8 cellular contexts compared by ENCODE assay signal in genomic region chr5:31186672-31187267, GRCh38. TPM values are rescaled to one million over a fixed set of nuclear protein-coding genes. Genes with fewer than 3 reads are reported as not detected.
DNase-seq lines count a peak whose midpoint lies in the region; ATAC-seq and TF ChIP-seq lines count a peak whose summit lies in the region.

No MANE protein-coding gene starts in this region.

- H3K79me2 ChIP-seq in smooth muscle cell (ENCODE audit: low read depth), result no peaks in the 10 kb centered on the region

- no peak overlapping the region for H3K4me2 ChIP-seq in smooth muscle cell

- no peaks in the 10 kb centered on the region for H3K36me3 ChIP-seq in smooth muscle cell (ENCODE audit: low read depth)

- WGBS in smooth muscle cell (ENCODE audit: low lambda C conversion rate), result 18% methylated on average over 5 of the region's 5 CpGs
- WGBS in lower leg skin, 2 donors, result 22 to 24% methylated on average over 5 of the region's 5 CpGs

- no peak for TF ChIP-seq POLR2A in lower leg skin (IDR thresholded peaks at IDR 0.05)

- ATAC-seq in HG03139 (IDR thresholded peaks at IDR 0.05; ENCODE audit: unreplicated experiment), result no peak

- H3K27me3 ChIP-seq in smooth muscle cell (ENCODE audit: low read depth), result peaks cover 6% of the 10 kb centered on the region

- peak; percentile 4 for DNase-seq in GDM1 (lab: John Stamatoyannopoulos, UW)
- peak; percentile 19 for DNase-seq in HT1080 (ENCODE audit: low read depth)
- DNase-seq in RPMI7951 (ENCODE audit: low read depth), result peak; percentile 32
- peak; percentile 70 for DNase-seq in fibroblast of peridontal ligament (ENCODE audit: extremely low read depth)
- DNase-seq in smooth muscle cell (lab: John Stamatoyannopoulos, UW; ENCODE audit: unreplicated experiment), result no peak
- no peak for DNase-seq in lower leg skin (ENCODE audit: low spot score in 2 of 2)
- no peak for DNase-seq in substantia nigra (lab: John Stamatoyannopoulos, UW)

- intact Hi-C loops in lower leg skin (cut with DNase I; ENCODE audit: low total_unique reads), result no loop called here

- no peaks in the 10 kb centered on the region for H3K9me3 ChIP-seq in smooth muscle cell (replicated peaks; ENCODE audit: low read depth)

- H3K4me3 ChIP-seq in smooth muscle cell, result no peak overlapping the region
- H3K4me3 ChIP-seq in lower leg skin (ENCODE audit: low read depth, poor library complexity, severe bottlenecking), result no peak overlapping the region

- TF ChIP-seq CTCF in smooth muscle cell (IDR thresholded peaks at IDR 0.05; ENCODE audit: borderline replicate concordance, insufficient read depth, poor library complexity, severe bottlenecking) (peak; percentile 90), lower leg skin (IDR thresholded peaks at IDR 0.05) (no peak)

- H3K27ac ChIP-seq in smooth muscle cell (ENCODE audit: low read depth) (no peak overlapping the region), substantia nigra (ENCODE audit: low read depth, low read length, poor library complexity, severe bottlenecking) (no peak overlapping the region)

- no peak overlapping the region for H2AFZ ChIP-seq in smooth muscle cell (ENCODE audit: low read depth)

- H3F3A ChIP-seq in smooth muscle cell (ENCODE audit: low read depth), result no peaks in the 10 kb centered on the region

- no peaks in the 10 kb centered on the region for H3K4me1 ChIP-seq in smooth muscle cell (ENCODE audit: low read depth)

- no peak overlapping the region for H3K9ac ChIP-seq in smooth muscle cell (ENCODE audit: low read depth)

- H4K20me1 ChIP-seq in smooth muscle cell (ENCODE audit: low read depth), result no peaks in the 10 kb centered on the region

RNA-seq across cellular contexts. Expression of gene CDH6, which starts 6.7 kb away (rescaled TPM):
- total RNA-seq in HT1080 (2014; rRNA removed; shearing (Covaris generic)), result not detected in 2 replicates
- not detected in 2 replicates for polyA plus RNA-seq in HT1080 (2015; cell fraction: cytosol; rRNA removed)
- polyA plus RNA-seq in HT1080 (2015; cell fraction: nucleus; rRNA removed), result not detected in 2 replicates
- total RNA-seq in RPMI7951 (2014; rRNA removed; shearing (Covaris generic)), result 0.12 and 0.78 TPM in 2 replicates
- total RNA-seq in smooth muscle cell (5.9 and 6.7 TPM in 2 replicates), lower leg skin (1 to 10 TPM in 2 of 4 donors, under 1 TPM in 2; 0.13 to 2.5 (median 0.82) TPM)
- 1.5 and 5.3 TPM in 2 replicates for polyA plus RNA-seq in smooth muscle cell

Comparison
In these comparisons a context has a peak if more than half of its experiments do, and no peak if none do; other contexts are left out.
1. DNase-seq: peak in GDM1 (single experiment), HT1080 (single experiment), RPMI7951 (single experiment) and fibroblast of peridontal ligament (single experiment); none in smooth muscle cell (single experiment), lower leg skin (0 of 2) and substantia nigra (0 of 49).